ENCODE assay signal across 9 cellular contexts in genomic region chr19:48558018-48558684, GRCh38. TPM values are rescaled to one million over a fixed set of nuclear protein-coding genes. Genes with fewer than 3 reads are reported as not detected.
DNase-seq lines count a peak whose midpoint lies in the region; FAIRE-seq and TF ChIP-seq lines count a peak whose summit lies in the region.
"Had no signal": no experiment of that assay in that cellular context is flagged by ENCODE, and none has a peak within 500 bp of the region (broad histone marks: within the 10 kb centered on the region; RNA-seq: fewer than 3 reads in every experiment).

No MANE protein-coding gene starts in this region.

- no peak for TF ChIP-seq CTCF in fibroblast of villous mesenchyme (IDR thresholded peaks at IDR 0.05; ENCODE audit: insufficient read depth, low read depth, low read length)

- no peak overlapping the region for H3K4me3 ChIP-seq in fibroblast of villous mesenchyme (ENCODE audit: low read depth, low read length)

- peak; percentile 75 for FAIRE-seq in RCC 7860 (lab: Jason Lieb, UNC)

- DNase-seq in GM04503 (ENCODE audit: low read depth) = peak; percentile 24
- DNase-seq in RCC 7860 (ENCODE audit: low spot score) = peak; percentile 83
- DNase-seq in fibroblast of villous mesenchyme (ENCODE audit: low read depth) = peak; percentile 77
- DNase-seq in retina = peak; percentile 14
- no peak for DNase-seq in NCI-H69 (lab: John Stamatoyannopoulos, UW)
- no peak for DNase-seq in Ammon's horn (ENCODE audit: low spot score)
- DNase-seq in cerebellum (ENCODE audit: low spot score) = no peak
- no peak for DNase-seq in activated naive CD4-positive, alpha-beta T cell treated with Interleukin-2 at 50 U/mL for 16 hours
- DNase-seq: NCI-H2107 had no signal

RNA-seq across cellular contexts. Expression of gene SULT2B1, which starts 6.2 kb away (rescaled TPM):
- total RNA-seq in fibroblast of villous mesenchyme (under 0.01 TPM in 1 of 2 replicates, not detected in the other), cerebellum (not detected)

RNA-seq across cellular contexts. Expression of gene LMTK3, which starts 46.5 kb away (rescaled TPM):
- 0.32 and 0.43 TPM in 2 replicates for total RNA-seq in fibroblast of villous mesenchyme
- total RNA-seq in cerebellum = 7.0 TPM

RNA-seq across cellular contexts. Expression of gene SPACA4, which starts 48.4 kb away (rescaled TPM):
- total RNA-seq in fibroblast of villous mesenchyme = not detected in 2 replicates
- total RNA-seq in cerebellum = not detected

RNA-seq across cellular contexts. Expression of gene FAM83E, which starts 56.7 kb away (rescaled TPM):
- total RNA-seq in fibroblast of villous mesenchyme (0.32 and 1.3 TPM in 2 replicates), cerebellum (not detected)

Comparison
In these comparisons a context has a peak if more than half of its experiments do, and no peak if none do; other contexts are left out.
1. DNase-seq: peak in GM04503 (single experiment), RCC 7860 (single experiment), fibroblast of villous mesenchyme (single experiment) and retina (single experiment); none in NCI-H69 (single experiment), Ammon's horn (single experiment), cerebellum (single experiment) and activated naive CD4-positive, alpha-beta T cell treated with Interleukin-2 at 50 U/mL for 16 hours (single experiment).